1 cellular context compared by ENCODE assay signal in genomic region chr4:183154701-183155391, GRCh38.
TF ChIP-seq lines count a peak whose summit lies in the region.

No MANE protein-coding gene starts in this region.

TF ChIP-seq in HepG2, 621 proteins besides CTCF, POLR2A, EP300 and RAD21 (continued from another document):
- TF ChIP-seq DMAP1 (CRISPR knock-in tag; IDR thresholded peaks at IDR 0.05) (0 out of 2 replicates have a peak, but pooled peaks have one; percentile 64), IKZF5 (CRISPR knock-in tag; IDR thresholded peaks at IDR 0.05) (0 out of 2 replicates have a peak, but pooled peaks have one; percentile 31), ZBED4 (CRISPR knock-in tag; IDR thresholded peaks at IDR 0.05; ENCODE audit: borderline replicate concordance) (peak; percentile 72; the same call in 1 of the 2 replicates), SAP130 (CRISPR knock-in tag; IDR thresholded peaks at IDR 0.05; ENCODE audit: low read depth) (peak; percentile 68), ISL2 (CRISPR knock-in tag; IDR thresholded peaks at IDR 0.05) (0 out of 2 replicates have a peak, but pooled peaks have one; percentile 58), TCF7 (IDR thresholded peaks at IDR 0.05; ENCODE audit: low read depth) (peak; percentile 51; the same call in 1 of the 2 replicates), TRIM22 (IDR thresholded peaks at IDR 0.05) (no peak), TFAP4 (IDR thresholded peaks at IDR 0.05; ENCODE audit: borderline replicate concordance, low read depth) (peak; percentile 59; the same call in 1 of the 2 replicates), HNF1A (IDR thresholded peaks at IDR 0.05; ENCODE audit: low read depth) (no peak), HNF1A (CRISPR knock-in tag; IDR thresholded peaks at IDR 0.05; ENCODE audit: borderline replicate concordance) (peak; percentile 19; the same call in 1 of the 2 replicates), GATA4 (IDR thresholded peaks at IDR 0.05; ENCODE audit: borderline replicate concordance, low read depth) (0 out of 2 replicates have a peak, but pooled peaks have one; percentile 22), ZNF224 (CRISPR knock-in tag; IDR thresholded peaks at IDR 0.05) (no peak), PRDM15 (CRISPR knock-in tag; IDR thresholded peaks at IDR 0.05) (no peak), ZNF766 (CRISPR knock-in tag; IDR thresholded peaks at IDR 0.05; ENCODE audit: borderline replicate concordance) (no peak), ARNT (IDR thresholded peaks at IDR 0.05) (no peak), ZBTB7B (CRISPR knock-in tag; IDR thresholded peaks at IDR 0.05) (peak; percentile 86), ZSCAN5A (CRISPR knock-in tag; IDR thresholded peaks at IDR 0.05; ENCODE audit: borderline replicate concordance) (peak; percentile 85; the same call in 1 of the 2 replicates), NONO (IDR thresholded peaks at IDR 0.05) (no peak), NONO (CRISPR knock-in tag; conservative IDR thresholded peaks at IDR 0.05) (peak; percentile 48; the same call in 1 of the 2 replicates)
